ENCODE assay signal across 15 cellular contexts in the genomic region with DNA sequence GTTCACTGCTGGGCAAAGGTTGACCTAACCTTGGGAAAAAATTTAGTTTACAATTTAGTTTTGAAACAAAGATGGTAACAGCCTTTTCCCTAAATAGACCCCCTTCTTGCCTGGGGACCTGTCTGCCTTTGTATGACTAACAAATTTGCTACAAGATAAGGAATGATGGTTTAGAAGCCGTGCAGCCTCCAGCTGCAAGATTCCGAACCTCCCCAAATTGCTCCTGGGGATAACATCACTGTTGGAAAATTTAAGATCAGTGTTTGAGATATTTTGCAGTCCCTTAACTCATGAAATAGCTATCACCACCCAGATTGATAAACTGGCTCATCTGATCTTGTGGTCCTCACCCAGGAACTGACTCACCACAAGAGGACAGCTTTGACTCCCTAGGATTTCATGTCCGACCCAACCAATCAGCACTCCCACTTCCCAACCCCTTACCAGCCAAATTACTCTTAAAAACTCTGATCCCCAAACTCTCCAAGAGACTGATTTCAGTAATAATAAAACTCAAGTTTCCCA.
DNase-seq lines count a peak whose midpoint lies in the region; ATAC-seq lines count a peak whose summit lies in the region.
"Had no signal": no experiment of that assay in that cellular context is flagged by ENCODE, and none has a peak within 500 bp of the region (broad histone marks: within the 10 kb centered on the region; RNA-seq: fewer than 3 reads in every experiment).

No MANE protein-coding gene starts in this region.

- WGBS in trophoblast cell (ENCODE audit: extremely low coverage, insufficient coverage, insufficient read length) = no CpG with 5 or more reads among the region's 3 CpGs

- no peak for ATAC-seq in activated CD4-positive, alpha-beta T cell treated with anti-CD3 and anti-CD28 coated beads for 36 hours
- ATAC-seq: A549 had no signal

- H3K4me3 Mint-ChIP-seq in activated CD4-positive, alpha-beta T cell treated with anti-CD3 and anti-CD28 coated beads for 36 hours = no peak overlapping the region
- H3K4me3 Mint-ChIP-seq: CD4-positive, alpha-beta T cell had no signal

- H3K4me2 ChIP-seq in trophoblast cell (ENCODE audit: low read length) = no peak overlapping the region
- H3K4me2 ChIP-seq: A549 had no signal

- H3K27ac Mint-ChIP-seq in activated CD4-positive, alpha-beta T cell treated with anti-CD3 and anti-CD28 coated beads for 36 hours = no peak overlapping the region
- H3K27ac Mint-ChIP-seq: CD4-positive, alpha-beta T cell had no signal

- H3K9ac ChIP-seq in trophoblast cell (ENCODE audit: low read length) = no peak overlapping the region
- H3K9ac ChIP-seq: GM23248 had no signal

- H3K4me1 Mint-ChIP-seq in activated CD4-positive, alpha-beta T cell treated with anti-CD3 and anti-CD28 coated beads for 36 hours = no peaks in the 10 kb centered on the region

- POLR2A ChIA-PET in activated CD4-positive, alpha-beta T cell treated with anti-CD3 and anti-CD28 coated beads for 36 hours (lab: Charles Lee) = no interaction called here

- no peaks in the 10 kb centered on the region for H3K4me1 ChIP-seq in trophoblast cell (ENCODE audit: control insufficient read depth in 1 of 2, insufficient read depth in 2 of 2, low read length in 2 of 2)
- H3K4me1 ChIP-seq: A549, Caco-2 had no signal

- no peak overlapping the region for H3K23ac ChIP-seq in trophoblast cell (ENCODE audit: low read length)

- H3K18ac ChIP-seq in trophoblast cell (ENCODE audit: low read length) = no peak overlapping the region

- H3K36me3 ChIP-seq in trophoblast cell (ENCODE audit: control insufficient read depth in 1 of 2, insufficient read depth in 2 of 2, low read length in 2 of 2) = no peaks in the 10 kb centered on the region

- no peak overlapping the region for H2BK12ac ChIP-seq in trophoblast cell (ENCODE audit: low read length)

- H2AFZ ChIP-seq in trophoblast cell (ENCODE audit: insufficient read depth, low read length, poor library complexity) = no peak overlapping the region
- H2AFZ ChIP-seq: GM23248 had no signal

- no peak overlapping the region for H3K14ac ChIP-seq in trophoblast cell (ENCODE audit: low read length)

- no peak overlapping the region for H3K4ac ChIP-seq in trophoblast cell (ENCODE audit: low read depth, low read length)

- no peaks in the 10 kb centered on the region for H3K27me3 ChIP-seq in trophoblast cell (ENCODE audit: insufficient read depth, low read length)

- H3K27me3 Mint-ChIP-seq in activated CD4-positive, alpha-beta T cell treated with anti-CD3 and anti-CD28 coated beads for 36 hours = no peaks in the 10 kb centered on the region
- H3K27me3 Mint-ChIP-seq: CD4-positive, alpha-beta T cell had no signal

- DNase-seq in EL = peak; percentile 76
- DNase-seq in RPMI7951 (ENCODE audit: low read depth) = peak; percentile 15
- peak; percentile 44 to 60 for DNase-seq in trophoblast cell
- no peak for DNase-seq in activated CD4-positive, alpha-beta T cell treated with anti-CD3 and anti-CD28 coated beads for 36 hours
- no peak for DNase-seq in kidney tubule cell (ENCODE audit: low spot score)
- no peak for DNase-seq in DMS153 (lab: John Stamatoyannopoulos, UW)
- DNase-seq: AML-193; Caco-2; CD4-positive, alpha-beta T cell; DMS79; GM23248; HCEC 1CT; KG1 had no signal

- H2AK5ac ChIP-seq in trophoblast cell (ENCODE audit: low read length) = no peak overlapping the region

- no peak overlapping the region for H4K12ac ChIP-seq in trophoblast cell (ENCODE audit: low read depth, low read length)

- no peaks in the 10 kb centered on the region for H3K79me1 ChIP-seq in trophoblast cell (ENCODE audit: low read length)

- H2BK120ac ChIP-seq in trophoblast cell (ENCODE audit: insufficient read depth, low read length, poor library complexity) = no peak overlapping the region

- H3K9me3 Mint-ChIP-seq in activated CD4-positive, alpha-beta T cell treated with anti-CD3 and anti-CD28 coated beads for 36 hours (ENCODE audit: low read depth) = peaks cover 2% of the 10 kb centered on the region

- no peak overlapping the region for H3K27ac ChIP-seq in trophoblast cell (ENCODE audit: low read depth, low read length)
- H3K27ac ChIP-seq: A549, C4-2B, GM23248 had no signal

- H3K36me3 Mint-ChIP-seq in activated CD4-positive, alpha-beta T cell treated with anti-CD3 and anti-CD28 coated beads for 36 hours (ENCODE audit: low read depth) = no peaks in the 10 kb centered on the region

- H4K8ac ChIP-seq in trophoblast cell (ENCODE audit: low read depth, low read length) = no peak overlapping the region

- H3K79me2 ChIP-seq in trophoblast cell (ENCODE audit: control insufficient read depth, insufficient read depth, low read length, poor library complexity) = no peaks in the 10 kb centered on the region

- no peak overlapping the region for H3K4me3 ChIP-seq in trophoblast cell (ENCODE audit: low read depth, low read length)
- H3K4me3 ChIP-seq: A549, GM23248 had no signal

- no peak overlapping the region for H2BK5ac ChIP-seq in trophoblast cell (ENCODE audit: low read depth, low read length, poor library complexity)

- intact Hi-C loops in activated CD4-positive, alpha-beta T cell treated with anti-CD3 and anti-CD28 coated beads for 36 hours (cut with DNase I, micrococcal nuclease) = no loop called here

- no peak overlapping the region for H4K91ac ChIP-seq in trophoblast cell (ENCODE audit: low read depth, low read length)

- H3K9me3 ChIP-seq in trophoblast cell (ENCODE audit: insufficient read depth, low read depth, low read length) = no peaks in the 10 kb centered on the region
- H3K9me3 ChIP-seq: A549, Caco-2 had no signal

- CTCF ChIA-PET in activated CD4-positive, alpha-beta T cell treated with anti-CD3 and anti-CD28 coated beads for 36 hours (lab: Charles Lee) = interaction anchor here (0.7 kb wide), 1 partner anchor 16 kb away, joined by 3 read pairs; no protein-coding TSS in a partner anchor

Comparison
In these comparisons a context has a peak if more than half of its experiments do, and no peak if none do; other contexts are left out.
1. DNase-seq: peak in EL (single experiment), RPMI7951 (single experiment) and trophoblast cell (2 of 2); none in activated CD4-positive, alpha-beta T cell treated with anti-CD3 and anti-CD28 coated beads for 36 hours (single experiment), kidney tubule cell (single experiment) and DMS153 (single experiment).